Comparison of ENCODE assay signal across 1 cellular context in genomic region chr4:147580396-147580795, GRCh38.
TF ChIP-seq lines count a peak whose summit lies in the region.

No MANE protein-coding gene starts in this region.

TF ChIP-seq in endothelial cell of umbilical vein, 7 proteins besides CTCF, POLR2A, EP300 and RAD21:
- no peak for TF ChIP-seq MAX (IDR thresholded peaks at IDR 0.05; ENCODE audit: insufficient read depth, insufficient read length)
- no peak for TF ChIP-seq JUN (IDR thresholded peaks at IDR 0.05; ENCODE audit: borderline replicate concordance, insufficient read depth, insufficient read length, low read depth)
- no peak for TF ChIP-seq GATA2 (IDR thresholded peaks at IDR 0.05; ENCODE audit: insufficient read depth, insufficient read length, low read depth, low read length)
- TF ChIP-seq FOS (IDR thresholded peaks at IDR 0.05; ENCODE audit: borderline replicate concordance, insufficient read depth, low read length): no peak
- TF ChIP-seq EZH2 (IDR thresholded peaks at IDR 0.05; ENCODE audit: borderline replicate concordance, low read depth, low read length, severe bottlenecking): no peak
- TF ChIP-seq MYC (IDR thresholded peaks at IDR 0.05; ENCODE audit: low read depth, low read length): no peak
- no peak for TF ChIP-seq POLR2AphosphoS5 (IDR thresholded peaks at IDR 0.05; ENCODE audit: insufficient read depth, low read depth, low read length)
